ENCODE assay signal across 1 cellular context in genomic region chr6:63487123-63487813, GRCh38.
TF ChIP-seq lines count a peak whose summit lies in the region.

No MANE protein-coding gene starts in this region.

TF ChIP-seq in liver, 16 proteins besides CTCF, POLR2A, EP300 and RAD21 (continued from another document):
- TF ChIP-seq REST (IDR thresholded peaks at IDR 0.05), result no peak
- TF ChIP-seq TAF1 (conservative IDR thresholded peaks at IDR 0.05), result no peak
- TF ChIP-seq FOXA2 (IDR thresholded peaks at IDR 0.05), result no peak
- TF ChIP-seq NR2F2 (IDR thresholded peaks at IDR 0.05), result no peak
- no peak for TF ChIP-seq RXRA (IDR thresholded peaks at IDR 0.05)
- TF ChIP-seq GABPA (IDR thresholded peaks at IDR 0.05 in 1 of 2, conservative IDR thresholded peaks at IDR 0.05 in 1 of 2), result no peak
- TF ChIP-seq MAX (IDR thresholded peaks at IDR 0.05), result no peak
- TF ChIP-seq ATF3 (IDR thresholded peaks at IDR 0.05), result no peak
TF ChIP-seq in liver: peak in this region for 0.
